Comparison of ENCODE assay signal across 9 cellular contexts in genomic region chr6:75830959-75831885, GRCh38.
A peak's percentile ranks its signal among the peaks of the same experiment; 100 is the strongest.
DNase-seq lines count a peak whose midpoint lies in the region; ATAC-seq, FAIRE-seq and TF ChIP-seq lines count a peak whose summit lies in the region.
"Had no signal": no experiment of that assay in that cellular context is flagged by ENCODE, and none has a peak within 500 bp of the region (broad histone marks: within the 10 kb centered on the region; RNA-seq: fewer than 3 reads in every experiment).

No MANE protein-coding gene starts in this region.

- 81 to 92% (median 87%) methylated on average over 12 of the region's 12 CpGs for WGBS in small intestine, 3 donors

- in situ Hi-C loops in G401 (cut with HindIII; ENCODE audit: low sequenced_read_pairs), result no loop called here

- DNase-seq in G401 (ENCODE audit: low spot score), result peak; percentile 10
- DNase-seq in GM20000 (ENCODE audit: low spot score), result peak; percentile 44
- DNase-seq in fibroblast of pulmonary artery (ENCODE audit: low read depth), result peak; percentile 9
- no peak for DNase-seq in NCI-H345 (lab: John Stamatoyannopoulos, UW)
- DNase-seq in left cardiac atrium, result no peak
- DNase-seq in small intestine, result no peak
- no peak for DNase-seq in occipital lobe (lab: John Stamatoyannopoulos, UW)
- DNase-seq: NCI-H2107 had no signal

- peak; percentile 91 for ATAC-seq in HG03469 (IDR thresholded peaks at IDR 0.05; ENCODE audit: unreplicated experiment)
- ATAC-seq in left cardiac atrium, result no peak

- no peaks in the 10 kb centered on the region for H3K4me1 ChIP-seq in small intestine (ENCODE audit: control insufficient read depth in 2 of 2, insufficient read depth in 1 of 2, low read depth in 1 of 2, low read length in 1 of 2)

- TF ChIP-seq CTCF in GM20000 (IDR thresholded peaks at IDR 0.05; ENCODE audit: extremely low read depth, missing control alignments), result no peak
- TF ChIP-seq CTCF in fibroblast of pulmonary artery (IDR thresholded peaks at IDR 0.05; ENCODE audit: low read length, missing control alignments), result no peak

- no peak for FAIRE-seq in small intestine (lab: Jason Lieb, UNC)

- no peaks in the 10 kb centered on the region for H3K9me3 ChIP-seq in small intestine (ENCODE audit: control insufficient read depth, low read depth)

- intact Hi-C loops in left cardiac atrium (cut with DNase I), result no loop called here

- H3K27ac ChIP-seq in small intestine (ENCODE audit: low read depth in 1 of 2, low read length in 1 of 2), result no peak overlapping the region

- peaks cover 0 to 6% of the 10 kb centered on the region in 2 donors for H3K36me3 ChIP-seq in small intestine (ENCODE audit: control insufficient read depth in 2 of 2, insufficient read depth in 2 of 2, low read length in 2 of 2)

- H3K4me3 ChIP-seq in fibroblast of pulmonary artery (replicated peaks; ENCODE audit: low read depth, low read length) (no peak overlapping the region), small intestine (ENCODE audit: low read depth in 1 of 2, low read length in 2 of 2) (no peak overlapping the region)

- no peaks in the 10 kb centered on the region for H3K27me3 ChIP-seq in small intestine (ENCODE audit: control insufficient read depth in 2 of 2, insufficient read depth in 2 of 2, low read length in 2 of 2)

Comparison
In these comparisons a context has a peak if more than half of its experiments do, and no peak if none do; other contexts are left out.
1. DNase-seq: peak in G401 (single experiment), GM20000 (single experiment) and fibroblast of pulmonary artery (single experiment); none in NCI-H345 (single experiment), left cardiac atrium (single experiment), small intestine (single experiment) and occipital lobe (single experiment).